ENCODE assay signal across 8 cellular contexts in the genomic region with DNA sequence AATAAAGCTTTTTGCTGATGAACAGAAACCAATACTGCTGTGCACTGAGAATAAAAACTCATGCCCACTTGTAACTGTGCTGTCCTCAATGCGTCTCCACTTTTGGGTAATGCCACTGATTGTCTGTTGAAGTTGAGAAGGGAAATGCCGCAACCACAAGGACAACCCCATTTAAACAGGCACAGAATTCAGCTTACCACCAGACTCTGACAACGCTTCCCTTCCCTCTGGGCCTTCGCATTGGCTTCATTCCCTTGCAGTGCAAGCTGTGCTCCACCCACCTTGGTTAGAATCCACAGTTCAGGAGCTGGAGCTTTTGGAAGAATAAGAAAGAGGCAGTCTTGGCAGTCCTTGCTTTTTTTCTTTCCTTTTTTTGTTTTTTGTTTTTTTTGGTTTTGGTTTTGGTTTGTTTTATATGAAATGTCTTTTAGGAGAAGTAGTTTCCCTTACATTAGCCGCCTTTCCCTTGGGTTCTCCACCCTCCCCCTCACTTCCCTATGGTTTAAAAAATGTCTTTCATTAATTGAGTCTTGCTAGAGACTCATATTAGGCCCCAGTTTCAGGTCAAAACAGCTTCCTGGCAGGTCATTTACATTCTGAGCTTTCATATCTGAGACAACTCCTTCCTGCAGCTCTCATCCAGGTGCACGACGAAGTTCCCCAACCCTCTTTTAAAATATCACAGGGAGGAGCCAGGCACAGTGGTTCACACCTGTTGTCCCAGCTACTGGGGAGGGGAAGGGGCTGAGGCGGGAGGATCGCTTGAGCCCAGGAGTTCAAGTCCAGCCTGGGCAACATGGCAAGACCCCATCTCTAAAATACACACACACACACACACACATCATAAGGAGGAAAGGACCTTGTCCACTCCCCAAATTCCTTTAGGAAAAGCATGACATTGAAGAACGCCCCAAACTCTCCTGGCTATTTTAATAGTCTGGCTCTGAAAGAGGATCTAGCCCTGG. TPM values are rescaled to one million over a fixed set of nuclear protein-coding genes. Genes with fewer than 3 reads are reported as not detected.
DNase-seq lines count a peak whose midpoint lies in the region; ATAC-seq and TF ChIP-seq lines count a peak whose summit lies in the region.

No MANE protein-coding gene starts in this region.

- ATAC-seq in memory B cell (ENCODE audit: low read depth) (peak; percentile 88), HG02884 (IDR thresholded peaks at IDR 0.05; ENCODE audit: unreplicated experiment) (no peak), GM19035 (IDR thresholded peaks at IDR 0.05; ENCODE audit: unreplicated experiment) (no peak), GM21367 (IDR thresholded peaks at IDR 0.05; ENCODE audit: unreplicated experiment) (no peak)

- H3K4me1 ChIP-seq in Caco-2 = no peaks in the 10 kb centered on the region

- intact Hi-C loops in Caco-2 (cut with micrococcal nuclease; ENCODE audit: unreplicated experiment) = no loop called here

- POLR2A ChIA-PET in Caco-2 (lab: Charles Lee) = no interaction called here

- H3K4me3 ChIP-seq in GM12864 (ENCODE audit: low read depth, low read length) = peak overlapping the region; percentile 11
- no peak overlapping the region for H3K4me3 ChIP-seq in Caco-2 (ENCODE audit: low read depth, low read length)

- H3K9me3 Mint-ChIP-seq in memory B cell = peaks cover 2% of the 10 kb centered on the region
- H3K9me3 Mint-ChIP-seq in Caco-2 (ENCODE audit: unreplicated experiment) = no peaks in the 10 kb centered on the region

- no TSS peak for BruUV-seq in Caco-2 (replicated peaks; lab: Mats Ljungman, UMichigan)

- no peak for TF ChIP-seq CTCF in GM12864 (IDR thresholded peaks at IDR 0.05; ENCODE audit: low read depth, low read length, missing control alignments)
- no peak for TF ChIP-seq CTCF in Caco-2 (IDR thresholded peaks at IDR 0.05; ENCODE audit: insufficient read depth in 1 of 2, low read depth in 1 of 2, low read length in 1 of 2, severe bottlenecking in 1 of 2, unreplicated experiment in 1 of 2)

- no peaks in the 10 kb centered on the region for H3K9me3 ChIP-seq in Caco-2

- H3K27me3 Mint-ChIP-seq in memory B cell = no peaks in the 10 kb centered on the region
- H3K27me3 Mint-ChIP-seq in Caco-2 (ENCODE audit: insufficient read depth, unreplicated experiment) = no peaks in the 10 kb centered on the region

- H3K36me3 Mint-ChIP-seq in memory B cell (peaks cover 10% of the 10 kb centered on the region), Caco-2 (ENCODE audit: insufficient read depth, unreplicated experiment) (no peaks in the 10 kb centered on the region)

- H3K36me3 ChIP-seq in Caco-2 (ENCODE audit: control insufficient read depth, insufficient read depth, low read length) = no peaks in the 10 kb centered on the region

- H3K27ac Mint-ChIP-seq in memory B cell = peak overlapping the region; percentile 89
- no peak overlapping the region for H3K27ac Mint-ChIP-seq in Caco-2 (ENCODE audit: unreplicated experiment)

- CTCF ChIA-PET in Caco-2 (lab: Charles Lee) = no interaction called here

- peak; percentile 76 for DNase-seq in GM12864 (ENCODE audit: low read depth)
- DNase-seq in NCI-H526 (lab: John Stamatoyannopoulos, UW) = peak; percentile 54 to 70
- peak in 29 of 61 donors; percentile 1 to 72 (median 9) for DNase-seq in caudate nucleus (lab: John Stamatoyannopoulos, UW)
- DNase-seq in memory B cell (ENCODE audit: low spot score in 2 of 2) = peak in 1 of 2 donors; percentile 10
- DNase-seq in Caco-2 = no peak

- peak overlapping the region; percentile 73 for H3K4me3 Mint-ChIP-seq in memory B cell
- H3K4me3 Mint-ChIP-seq in Caco-2 (ENCODE audit: unreplicated experiment) = no peak overlapping the region

- H3K27me3 ChIP-seq in Caco-2 (replicated peaks; ENCODE audit: control insufficient read depth, insufficient read depth, low read length) = no peaks in the 10 kb centered on the region

- peak overlapping the region; percentile 56 for H3K27ac ChIP-seq in caudate nucleus (ENCODE audit: low read depth, low read length)

- H3K4me1 Mint-ChIP-seq in memory B cell (peaks cover 26% of the 10 kb centered on the region), Caco-2 (ENCODE audit: low read depth, unreplicated experiment) (no peaks in the 10 kb centered on the region)

RNA-seq across cellular contexts. Expression of gene LAX1, which starts 20.7 kb away (rescaled TPM):
- not detected in 2 replicates for total RNA-seq in Caco-2 (2022)

RNA-seq across cellular contexts. Expression of gene ZBED6, which starts 51.1 kb away (rescaled TPM):
- total RNA-seq in Caco-2 (2022) = 19.9 and 20.5 TPM in 2 replicates

RNA-seq across cellular contexts. Expression of gene ZC3H11A, which starts 51.1 kb away (rescaled TPM):
- total RNA-seq in Caco-2 (2022) = 66.7 and 71.1 TPM in 2 replicates

Comparison
In these comparisons a context has a peak if more than half of its experiments do, and no peak if none do; other contexts are left out.
1. DNase-seq: peak in GM12864 (single experiment) and NCI-H526 (2 of 2); none in Caco-2 (0 of 2).